Comparison of ENCODE assay signal across 1 cellular context in the genomic region with DNA sequence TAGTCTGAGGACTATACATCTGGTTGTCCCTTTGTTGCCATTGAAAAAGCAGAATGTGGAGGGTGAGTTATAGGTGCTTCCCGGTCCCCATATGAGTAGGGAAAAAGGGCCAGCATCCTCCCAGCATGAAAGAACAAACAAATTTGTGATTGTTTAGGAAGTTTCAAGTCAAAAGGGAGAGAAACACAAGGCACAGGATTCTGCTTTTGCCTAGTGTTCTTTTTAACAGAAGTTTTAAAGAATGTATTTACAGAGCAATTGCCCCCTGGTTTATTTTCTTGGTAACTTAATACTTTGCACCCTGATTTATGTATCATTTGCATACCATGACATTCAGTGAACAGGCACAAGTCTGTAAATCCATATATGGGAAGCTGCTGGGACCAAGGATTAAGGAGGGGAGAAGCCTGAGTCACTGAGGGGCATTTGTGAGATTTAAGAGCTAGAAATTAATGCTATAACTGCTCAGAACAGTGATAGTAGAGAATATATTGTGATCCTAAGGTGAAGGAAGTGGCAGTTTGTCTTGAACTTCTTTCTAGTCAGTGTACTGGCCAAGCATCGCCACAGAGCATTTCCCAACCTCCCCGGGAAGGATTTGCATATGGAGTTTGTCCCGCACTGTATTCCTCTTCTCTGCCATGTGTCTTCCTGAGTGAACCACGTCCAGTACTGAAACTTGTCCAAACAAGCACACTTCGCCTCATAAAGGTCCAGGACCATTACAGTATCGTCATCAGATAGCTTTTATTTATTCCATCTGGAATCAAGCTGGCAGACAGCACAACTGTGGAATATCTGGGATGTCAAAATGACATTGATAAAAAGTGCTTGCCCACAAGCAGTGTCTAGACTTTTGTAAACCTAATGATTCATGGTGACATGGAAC.
TF ChIP-seq lines count a peak whose summit lies in the region.

No MANE protein-coding gene starts in this region.

TF ChIP-seq in IMR-90, 13 proteins besides CTCF, POLR2A, EP300 and RAD21 (continued from another document):
- TF ChIP-seq CHD1 (IDR thresholded peaks at IDR 0.05; ENCODE audit: low read depth, low read length), result no peak
- TF ChIP-seq, protein P1, sequence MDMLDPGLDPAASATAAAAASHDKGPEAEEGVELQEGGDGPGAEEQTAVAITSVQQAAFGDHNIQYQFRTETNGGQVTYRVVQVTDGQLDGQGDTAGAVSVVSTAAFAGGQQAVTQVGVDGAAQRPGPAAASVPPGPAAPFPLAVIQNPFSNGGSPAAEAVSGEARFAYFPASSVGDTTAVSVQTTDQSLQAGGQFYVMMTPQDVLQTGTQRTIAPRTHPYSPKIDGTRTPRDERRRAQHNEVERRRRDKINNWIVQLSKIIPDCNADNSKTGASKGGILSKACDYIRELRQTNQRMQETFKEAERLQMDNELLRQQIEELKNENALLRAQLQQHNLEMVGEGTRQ (IDR thresholded peaks at IDR 0.05; ENCODE audit: low read depth, low read length), result no peak
- no peak for TF ChIP-seq RFX5 (IDR thresholded peaks at IDR 0.05; ENCODE audit: low read depth, low read length)
- no peak for TF ChIP-seq SMC3 (IDR thresholded peaks at IDR 0.05; ENCODE audit: low read depth, low read length)
- TF ChIP-seq, protein P2, sequence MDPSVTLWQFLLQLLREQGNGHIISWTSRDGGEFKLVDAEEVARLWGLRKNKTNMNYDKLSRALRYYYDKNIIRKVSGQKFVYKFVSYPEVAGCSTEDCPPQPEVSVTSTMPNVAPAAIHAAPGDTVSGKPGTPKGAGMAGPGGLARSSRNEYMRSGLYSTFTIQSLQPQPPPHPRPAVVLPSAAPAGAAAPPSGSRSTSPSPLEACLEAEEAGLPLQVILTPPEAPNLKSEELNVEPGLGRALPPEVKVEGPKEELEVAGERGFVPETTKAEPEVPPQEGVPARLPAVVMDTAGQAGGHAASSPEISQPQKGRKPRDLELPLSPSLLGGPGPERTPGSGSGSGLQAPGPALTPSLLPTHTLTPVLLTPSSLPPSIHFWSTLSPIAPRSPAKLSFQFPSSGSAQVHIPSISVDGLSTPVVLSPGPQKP (IDR thresholded peaks at IDR 0.05; ENCODE audit: borderline replicate concordance, low read depth, low read length), result no peak
- no peak for TF ChIP-seq BHLHE40 (IDR thresholded peaks at IDR 0.05; ENCODE audit: low read depth, low read length)
- TF ChIP-seq MXI1 (IDR thresholded peaks at IDR 0.05; ENCODE audit: borderline replicate concordance, low read depth, low read length), result no peak
